Comparison of ENCODE assay signal across 12 cellular contexts in the genomic region with DNA sequence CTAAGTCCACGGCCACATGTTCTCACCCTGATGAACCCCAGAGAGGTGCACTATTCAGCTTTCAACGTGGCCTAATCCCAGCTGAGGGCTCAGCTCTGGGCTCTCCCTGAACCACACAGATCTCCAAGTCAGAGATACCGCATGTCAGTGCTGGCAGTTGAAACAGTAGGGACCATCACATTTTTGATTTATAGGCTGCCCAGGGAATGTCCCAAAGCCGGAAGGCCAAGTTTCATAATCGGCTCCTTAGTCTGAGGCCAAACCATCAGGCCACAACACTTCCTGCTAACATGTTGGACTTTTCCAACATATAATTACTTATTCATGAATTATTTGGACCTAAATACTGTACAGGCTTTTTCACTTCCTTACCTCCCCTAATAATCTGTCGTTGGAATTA.
DNase-seq lines count a peak whose midpoint lies in the region; TF ChIP-seq lines count a peak whose summit lies in the region.
"Had no signal": no experiment of that assay in that cellular context is flagged by ENCODE, and none has a peak within 500 bp of the region (broad histone marks: within the 10 kb centered on the region; RNA-seq: fewer than 3 reads in every experiment).

No MANE protein-coding gene starts in this region.

- H3K4me3 ChIP-seq in fibroblast of the aortic adventitia (ENCODE audit: low read depth, low read length) (no peak overlapping the region), ovary (no peak overlapping the region)

- TF ChIP-seq POLR2A in ovary (IDR thresholded peaks at IDR 0.05) = no peak

- POLR2A ChIA-PET in RWPE1 (lab: Yijun Ruan, JAX; ENCODE audit: low non-redundant PET) = no interaction called here

- H3K27ac ChIP-seq in RWPE1 = peak overlapping the region; percentile 51; the same call in 1 of the 2 replicates
- no peak overlapping the region for H3K27ac ChIP-seq in ovary
- H3K27ac ChIP-seq in caudate nucleus (ENCODE audit: low read depth, low read length) = no peak overlapping the region

- H3K9me3 Mint-ChIP-seq in HFFc6 = no peaks in the 10 kb centered on the region
- no peaks in the 10 kb centered on the region for H3K9me3 Mint-ChIP-seq in nephron

- H3K27me3 Mint-ChIP-seq in HFFc6 (ENCODE audit: insufficient read depth) (peaks cover 4% of the 10 kb centered on the region; the same call in 1 of the 2 replicates), nephron (ENCODE audit: low read depth) (no peaks in the 10 kb centered on the region)

- H3K36me3 ChIP-seq in ovary = no peaks in the 10 kb centered on the region

- no peaks in the 10 kb centered on the region for H3K27me3 ChIP-seq in ovary

- CTCF ChIA-PET in RWPE1 (lab: Yijun Ruan, JAX) = interaction anchor here (0.5 kb wide), 1 partner anchor 108 kb away, joined by 3 read pairs; no protein-coding TSS in a partner anchor

- H3K9me3 ChIP-seq in ovary = no peaks in the 10 kb centered on the region

- H3K4me3 Mint-ChIP-seq in HFFc6 (no peak overlapping the region), nephron (no peak overlapping the region)

- no peak for TF ChIP-seq CTCF in HFFc6 (IDR thresholded peaks at IDR 0.05)
- no peak for TF ChIP-seq CTCF in RWPE1 (conservative IDR thresholded peaks at IDR 0.05; ENCODE audit: low read depth)
- TF ChIP-seq CTCF in fibroblast of the aortic adventitia (IDR thresholded peaks at IDR 0.05; ENCODE audit: insufficient read depth, low read length) = no peak
- TF ChIP-seq CTCF in nephron (IDR thresholded peaks at IDR 0.05; ENCODE audit: unreplicated experiment in 3 of 3) = no peak
- TF ChIP-seq CTCF in ovary (IDR thresholded peaks at IDR 0.05) = no peak

- intact Hi-C loops in ovary (cut with DNase I) = no loop called here

- peak; percentile 7 for DNase-seq in HFFc6
- DNase-seq in RWPE1 (ENCODE audit: low spot score) = no peak
- DNase-seq in fibroblast of the aortic adventitia (ENCODE audit: low read depth) = peak; percentile 20
- DNase-seq in occipital lobe (lab: John Stamatoyannopoulos, UW) = no peak
- DNase-seq in NCI-H524 (lab: John Stamatoyannopoulos, UW) = no peak
- DNase-seq in ovary = no peak
- no peak for DNase-seq in caudate nucleus (lab: John Stamatoyannopoulos, UW)
- DNase-seq: activated CD4-positive, alpha-beta T cell treated with anti-CD3 and anti-CD28 coated beads, Interleukin-2, amount 50 U/mL, for 48 hours; NCI-H1436; NCI-H446 treated with DMSO at 0.1 percent for 48 hours; stimulated activated CD4-positive, alpha-beta T cell treated with anti-CD3 and anti-CD28 coated beads, Interleukin-4, amount 100 ng/mL, for 1 hour had no signal

- no peak for TF ChIP-seq EP300 in ovary (IDR thresholded peaks at IDR 0.05)

- H3K4me1 ChIP-seq in ovary (ENCODE audit: insufficient read depth) = peaks cover 2% of the 10 kb centered on the region

- WGBS in ovary, 3 donors = 52 to 71% (median 59%) methylated on average over 6 of the region's 6 CpGs

- H3K36me3 Mint-ChIP-seq in HFFc6 (ENCODE audit: low read depth) (no peaks in the 10 kb centered on the region), nephron (ENCODE audit: low read depth) (no peaks in the 10 kb centered on the region)

- H3K27ac Mint-ChIP-seq in HFFc6 (no peak overlapping the region), nephron (peak overlapping the region in 2 of 3 experiments; percentile 76 to 87)

- H3K4me1 Mint-ChIP-seq in HFFc6 (ENCODE audit: low read depth) (peaks cover 19% of the 10 kb centered on the region), nephron (peaks cover 48% of the 10 kb centered on the region)

Comparison
In these comparisons a context has a peak if more than half of its experiments do, and no peak if none do; other contexts are left out.
1. DNase-seq: peak in HFFc6 (single experiment) and fibroblast of the aortic adventitia (single experiment); none in RWPE1 (single experiment), occipital lobe (single experiment), NCI-H524 (0 of 2), ovary (0 of 5) and caudate nucleus (0 of 61).